In the genomic region with DNA sequence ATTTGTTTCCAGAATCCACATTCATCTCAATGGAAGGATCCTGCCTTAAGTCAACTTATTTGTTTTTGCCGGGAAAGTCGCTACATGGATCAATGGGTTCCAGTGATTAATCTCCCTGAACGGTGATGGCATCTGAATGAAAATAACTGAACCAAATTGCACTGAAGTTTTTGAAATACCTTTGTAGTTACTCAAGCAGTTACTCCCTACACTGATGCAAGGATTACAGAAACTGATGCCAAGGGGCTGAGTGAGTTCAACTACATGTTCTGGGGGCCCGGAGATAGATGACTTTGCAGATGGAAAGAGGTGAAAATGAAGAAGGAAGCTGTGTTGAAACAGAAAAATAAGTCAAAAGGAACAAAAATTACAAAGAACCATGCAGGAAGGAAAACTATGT, we compare ENCODE assay signal across 1 cellular context.
TF ChIP-seq lines count a peak whose summit lies in the region.

No MANE protein-coding gene starts in this region.

TF ChIP-seq in HCT116, 20 proteins besides CTCF, POLR2A, EP300 and RAD21 (continued from another document):
- TF ChIP-seq, protein P1, sequence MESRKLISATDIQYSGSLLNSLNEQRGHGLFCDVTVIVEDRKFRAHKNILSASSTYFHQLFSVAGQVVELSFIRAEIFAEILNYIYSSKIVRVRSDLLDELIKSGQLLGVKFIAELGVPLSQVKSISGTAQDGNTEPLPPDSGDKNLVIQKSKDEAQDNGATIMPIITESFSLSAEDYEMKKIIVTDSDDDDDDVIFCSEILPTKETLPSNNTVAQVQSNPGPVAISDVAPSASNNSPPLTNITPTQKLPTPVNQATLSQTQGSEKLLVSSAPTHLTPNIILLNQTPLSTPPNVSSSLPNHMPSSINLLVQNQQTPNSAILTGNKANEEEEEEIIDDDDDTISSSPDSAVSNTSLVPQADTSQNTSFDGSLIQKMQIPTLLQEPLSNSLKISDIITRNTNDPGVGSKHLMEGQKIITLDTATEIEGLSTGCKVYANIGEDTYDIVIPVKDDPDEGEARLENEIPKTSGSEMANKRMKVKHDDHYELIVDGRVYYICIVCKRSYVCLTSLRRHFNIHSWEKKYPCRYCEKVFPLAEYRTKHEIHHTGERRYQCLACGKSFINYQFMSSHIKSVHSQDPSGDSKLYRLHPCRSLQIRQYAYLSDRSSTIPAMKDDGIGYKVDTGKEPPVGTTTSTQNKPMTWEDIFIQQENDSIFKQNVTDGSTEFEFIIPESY (IDR thresholded peaks at IDR 0.05; ENCODE audit: extremely low read depth, insufficient replicate concordance, low read length): no peak
- no peak for TF ChIP-seq FOSL1 (IDR thresholded peaks at IDR 0.05; ENCODE audit: low read depth)
- no peak for TF ChIP-seq EZH2 (IDR thresholded peaks at IDR 0.05)
- no peak for TF ChIP-seq SP1 (IDR thresholded peaks at IDR 0.05; ENCODE audit: low read depth)
- TF ChIP-seq, protein P2, sequence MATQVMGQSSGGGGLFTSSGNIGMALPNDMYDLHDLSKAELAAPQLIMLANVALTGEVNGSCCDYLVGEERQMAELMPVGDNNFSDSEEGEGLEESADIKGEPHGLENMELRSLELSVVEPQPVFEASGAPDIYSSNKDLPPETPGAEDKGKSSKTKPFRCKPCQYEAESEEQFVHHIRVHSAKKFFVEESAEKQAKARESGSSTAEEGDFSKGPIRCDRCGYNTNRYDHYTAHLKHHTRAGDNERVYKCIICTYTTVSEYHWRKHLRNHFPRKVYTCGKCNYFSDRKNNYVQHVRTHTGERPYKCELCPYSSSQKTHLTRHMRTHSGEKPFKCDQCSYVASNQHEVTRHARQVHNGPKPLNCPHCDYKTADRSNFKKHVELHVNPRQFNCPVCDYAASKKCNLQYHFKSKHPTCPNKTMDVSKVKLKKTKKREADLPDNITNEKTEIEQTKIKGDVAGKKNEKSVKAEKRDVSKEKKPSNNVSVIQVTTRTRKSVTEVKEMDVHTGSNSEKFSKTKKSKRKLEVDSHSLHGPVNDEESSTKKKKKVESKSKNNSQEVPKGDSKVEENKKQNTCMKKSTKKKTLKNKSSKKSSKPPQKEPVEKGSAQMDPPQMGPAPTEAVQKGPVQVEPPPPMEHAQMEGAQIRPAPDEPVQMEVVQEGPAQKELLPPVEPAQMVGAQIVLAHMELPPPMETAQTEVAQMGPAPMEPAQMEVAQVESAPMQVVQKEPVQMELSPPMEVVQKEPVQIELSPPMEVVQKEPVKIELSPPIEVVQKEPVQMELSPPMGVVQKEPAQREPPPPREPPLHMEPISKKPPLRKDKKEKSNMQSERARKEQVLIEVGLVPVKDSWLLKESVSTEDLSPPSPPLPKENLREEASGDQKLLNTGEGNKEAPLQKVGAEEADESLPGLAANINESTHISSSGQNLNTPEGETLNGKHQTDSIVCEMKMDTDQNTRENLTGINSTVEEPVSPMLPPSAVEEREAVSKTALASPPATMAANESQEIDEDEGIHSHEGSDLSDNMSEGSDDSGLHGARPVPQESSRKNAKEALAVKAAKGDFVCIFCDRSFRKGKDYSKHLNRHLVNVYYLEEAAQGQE (IDR thresholded peaks at IDR 0.05; ENCODE audit: low read depth): no peak
- TF ChIP-seq, protein P3, sequence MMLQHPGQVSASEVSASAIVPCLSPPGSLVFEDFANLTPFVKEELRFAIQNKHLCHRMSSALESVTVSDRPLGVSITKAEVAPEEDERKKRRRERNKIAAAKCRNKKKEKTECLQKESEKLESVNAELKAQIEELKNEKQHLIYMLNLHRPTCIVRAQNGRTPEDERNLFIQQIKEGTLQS (IDR thresholded peaks at IDR 0.05): no peak
- no peak for TF ChIP-seq CEBPB (IDR thresholded peaks at IDR 0.05; ENCODE audit: low read depth)
- TF ChIP-seq, protein P4, sequence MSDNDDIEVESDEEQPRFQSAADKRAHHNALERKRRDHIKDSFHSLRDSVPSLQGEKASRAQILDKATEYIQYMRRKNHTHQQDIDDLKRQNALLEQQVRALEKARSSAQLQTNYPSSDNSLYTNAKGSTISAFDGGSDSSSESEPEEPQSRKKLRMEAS (IDR thresholded peaks at IDR 0.05): no peak
- TF ChIP-seq ELF1 (IDR thresholded peaks at IDR 0.05; ENCODE audit: borderline replicate concordance, low read depth): no peak
- no peak for TF ChIP-seq EGR1 (IDR thresholded peaks at IDR 0.05; ENCODE audit: low read depth)
- no peak for TF ChIP-seq EZH2phosphoT487 (IDR thresholded peaks at IDR 0.05; ENCODE audit: borderline replicate concordance)
- no peak for TF ChIP-seq CBX3 (IDR thresholded peaks at IDR 0.05; ENCODE audit: low read depth)
